Comparison of ENCODE assay signal across 9 cellular contexts in genomic region chr7:25949672-25950487, GRCh38.
A peak's percentile ranks its signal among the peaks of the same experiment; 100 is the strongest.
DNase-seq lines count a peak whose midpoint lies in the region; ATAC-seq and TF ChIP-seq lines count a peak whose summit lies in the region.
"Had no signal": no experiment of that assay in that cellular context is flagged by ENCODE, and none has a peak within 500 bp of the region (broad histone marks: within the 10 kb centered on the region; RNA-seq: fewer than 3 reads in every experiment).

No MANE protein-coding gene starts in this region.

- peaks cover 0 to 3% (median 0%) of the 10 kb centered on the region in 7 donors for H3K9me3 Mint-ChIP-seq in CD4-positive, CD25-positive, alpha-beta regulatory T cell
- no peaks in the 10 kb centered on the region for H3K9me3 Mint-ChIP-seq in activated naive CD8-positive, alpha-beta T cell treated with anti-CD3 and anti-CD28 coated beads for 36 hours

- H3K27ac Mint-ChIP-seq in CD4-positive, CD25-positive, alpha-beta regulatory T cell, result peak overlapping the region in 2 of 3 donors; percentile 25 to 75
- H3K27ac Mint-ChIP-seq in activated naive CD8-positive, alpha-beta T cell treated with anti-CD3 and anti-CD28 coated beads for 36 hours, result peak overlapping the region; percentile 28

- H3K27me3 Mint-ChIP-seq in CD4-positive, CD25-positive, alpha-beta regulatory T cell, result no peaks in the 10 kb centered on the region
- H3K27me3 Mint-ChIP-seq in activated naive CD8-positive, alpha-beta T cell treated with anti-CD3 and anti-CD28 coated beads for 36 hours, result peaks cover 37% of the 10 kb centered on the region

- ATAC-seq in CD4-positive, CD25-positive, alpha-beta regulatory T cell (ENCODE audit: low read depth in 2 of 2), result no peak

- no peaks in the 10 kb centered on the region for H3K36me3 Mint-ChIP-seq in CD4-positive, CD25-positive, alpha-beta regulatory T cell
- no peaks in the 10 kb centered on the region for H3K36me3 Mint-ChIP-seq in activated naive CD8-positive, alpha-beta T cell treated with anti-CD3 and anti-CD28 coated beads for 36 hours

- no peak; the same call in 1 of the 2 replicates for TF ChIP-seq CTCF in HEK293 (tag by site-specific recombination; IDR thresholded peaks at IDR 0.05)
- no peak for TF ChIP-seq CTCF in tibial nerve (IDR thresholded peaks at IDR 0.05)

- no peak for TF ChIP-seq POLR2A in tibial nerve (IDR thresholded peaks at IDR 0.05)

- 6 to 7% methylated on average over 29 to 32 of the region's 32 CpGs for WGBS in tibial nerve, 2 donors

- POLR2A ChIA-PET in HEK293 (lab: Yijun Ruan, JAX), result no interaction called here

- peak overlapping the region; percentile 85 to 94 (median 88) for H3K4me3 Mint-ChIP-seq in CD4-positive, CD25-positive, alpha-beta regulatory T cell
- H3K4me3 Mint-ChIP-seq in activated naive CD8-positive, alpha-beta T cell treated with anti-CD3 and anti-CD28 coated beads for 36 hours, result peak overlapping the region; percentile 83

- H3K4me1 Mint-ChIP-seq in CD4-positive, CD25-positive, alpha-beta regulatory T cell, result peaks cover 12 to 23% (median 16%) of the 10 kb centered on the region in 4 donors
- H3K4me1 Mint-ChIP-seq in activated naive CD8-positive, alpha-beta T cell treated with anti-CD3 and anti-CD28 coated beads for 36 hours, result peaks cover 14% of the 10 kb centered on the region

- DNase-seq in CD4-positive, CD25-positive, alpha-beta regulatory T cell, result peak in 1 of 3 donors; percentile 34
- peak; percentile 14 for DNase-seq in activated naive CD8-positive, alpha-beta T cell treated with anti-CD3 and anti-CD28 coated beads for 36 hours
- DNase-seq in left kidney (ENCODE audit: low read depth, low spot score), result peak; percentile 76
- no peak for DNase-seq in tibial nerve (ENCODE audit: low spot score in 2 of 2)
- no peak for DNase-seq in LoVo (ENCODE audit: low spot score)
- DNase-seq in stimulated activated naive CD4-positive, alpha-beta T cell treated with Interleukin-2 at 50 U/mL for 16 hours (lab: John Stamatoyannopoulos, UW), result no peak
- DNase-seq in NCI-H1048 (lab: John Stamatoyannopoulos, UW), result no peak
- DNase-seq: IMR-90 had no signal

- H3K4me1 ChIP-seq in CD4-positive, CD25-positive, alpha-beta regulatory T cell (ENCODE audit: control insufficient read depth, insufficient read depth, low read length, poor library complexity, severe bottlenecking), result peaks cover 21% of the 10 kb centered on the region
- H3K4me1 ChIP-seq in HEK293 (ENCODE audit: control insufficient read depth, insufficient read depth, low read length) (peaks cover 16% of the 10 kb centered on the region; the same call in 1 of the 2 replicates), tibial nerve (peaks cover 0 to 18% (median 13%) of the 10 kb centered on the region in 4 donors)

- peak overlapping the region; percentile 57 for H3K4me3 ChIP-seq in CD4-positive, CD25-positive, alpha-beta regulatory T cell (ENCODE audit: low read depth, low read length)
- H3K4me3 ChIP-seq in HEK293 (ENCODE audit: low read depth, low read length) (peak overlapping the region; percentile 66), tibial nerve (peak overlapping the region; percentile 54 to 83 (median 61))

- CTCF ChIA-PET in HEK293 (lab: Yijun Ruan, JAX), result interaction anchor here (1.7 kb wide), 1 partner anchor 10 kb away, joined by 4 read pairs; no protein-coding TSS in a partner anchor

- no peak for TF ChIP-seq EP300 in tibial nerve (IDR thresholded peaks at IDR 0.05)

- no peaks in the 10 kb centered on the region for H3K36me3 ChIP-seq in CD4-positive, CD25-positive, alpha-beta regulatory T cell (ENCODE audit: control insufficient read depth, insufficient read depth, low read length)
- no peaks in the 10 kb centered on the region for H3K36me3 ChIP-seq in HEK293 (ENCODE audit: control insufficient read depth in 2 of 2, insufficient read depth in 1 of 2, low read length in 2 of 2)
- no peaks in the 10 kb centered on the region for H3K36me3 ChIP-seq in tibial nerve

- no peaks in the 10 kb centered on the region for H3K27me3 ChIP-seq in CD4-positive, CD25-positive, alpha-beta regulatory T cell (ENCODE audit: control insufficient read depth, insufficient read depth, low read length)
- peaks cover 0 to 21% of the 10 kb centered on the region in 2 donors for H3K27me3 ChIP-seq in tibial nerve

- no peak overlapping the region for H3K27ac ChIP-seq in CD4-positive, CD25-positive, alpha-beta regulatory T cell (ENCODE audit: insufficient read depth, low read length, poor library complexity, severe bottlenecking)
- H3K27ac ChIP-seq in HEK293 (ENCODE audit: extremely low read depth, low read depth, low read length), result no peak overlapping the region
- H3K27ac ChIP-seq in tibial nerve, result peak overlapping the region in 1 of 4 donors; percentile 64

- no peaks in the 10 kb centered on the region for H3K9me3 ChIP-seq in CD4-positive, CD25-positive, alpha-beta regulatory T cell (ENCODE audit: control insufficient read depth in 2 of 2, low read length in 2 of 2)
- H3K9me3 ChIP-seq in HEK293 (ENCODE audit: control insufficient read depth, insufficient read depth, low read depth, low read length) (no peaks in the 10 kb centered on the region), tibial nerve (no peaks in the 10 kb centered on the region)

TF ChIP-seq in HEK293, 187 proteins besides CTCF, POLR2A, EP300 and RAD21:
- TF ChIP-seq ZNF16 (tag by site-specific recombination; IDR thresholded peaks at IDR 0.05; ENCODE audit: low read depth) (no peak), ZNF221 (tag by site-specific recombination; IDR thresholded peaks at IDR 0.05; ENCODE audit: borderline replicate concordance) (no peak), KLF10 (tag by site-specific recombination; IDR thresholded peaks at IDR 0.05) (0 out of 2 replicates have a peak, but pooled peaks have one; percentile 28), WT1 (tag by site-specific recombination; IDR thresholded peaks at IDR 0.05) (0 out of 2 replicates have a peak, but pooled peaks have one; percentile 13), ZNF335 (tag by site-specific recombination; conservative IDR thresholded peaks at IDR 0.05) (peak; percentile 75)
TF ChIP-seq in HEK293: peak in this region for 3.

Comparison
In these comparisons a context has a peak if more than half of its experiments do, and no peak if none do; other contexts are left out.
1. DNase-seq: peak in activated naive CD8-positive, alpha-beta T cell treated with anti-CD3 and anti-CD28 coated beads for 36 hours (single experiment) and left kidney (single experiment); none in tibial nerve (0 of 2), LoVo (single experiment), stimulated activated naive CD4-positive, alpha-beta T cell treated with Interleukin-2 at 50 U/mL for 16 hours (single experiment) and NCI-H1048 (single experiment).
2. Peak in every context shown above with its lines, with median percentiles within 50 percentile points of each other: H3K4me3 ChIP-seq.